In the genomic region with DNA sequence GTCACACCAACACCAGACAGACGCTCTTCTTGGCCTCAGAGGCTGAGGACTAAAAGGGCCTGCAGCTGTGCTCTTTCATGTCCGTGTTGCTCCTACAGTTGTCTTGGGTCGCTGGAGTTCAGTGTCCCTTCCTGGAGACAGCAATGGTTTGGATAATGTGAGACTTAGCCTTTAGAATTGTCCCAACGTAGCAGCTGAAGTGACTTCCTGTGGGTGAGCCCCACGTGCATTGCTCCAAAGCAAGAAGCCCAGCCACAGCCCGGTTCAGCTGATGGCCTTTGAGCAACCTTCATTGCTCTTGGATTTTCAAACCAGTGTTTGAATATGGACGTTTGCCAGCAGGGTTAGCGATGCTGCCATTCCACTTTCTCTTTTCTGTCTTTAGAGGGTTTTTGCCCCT, we compare ENCODE assay signal across 16 cellular contexts. TPM values are rescaled to one million over a fixed set of nuclear protein-coding genes. Genes with fewer than 3 reads are reported as not detected.
DNase-seq lines count a peak whose midpoint lies in the region; ATAC-seq and TF ChIP-seq lines count a peak whose summit lies in the region.
"Had no signal": no experiment of that assay in that cellular context is flagged by ENCODE, and none has a peak within 500 bp of the region (broad histone marks: within the 10 kb centered on the region; RNA-seq: fewer than 3 reads in every experiment).

No MANE protein-coding gene starts in this region.

- H4K20me1 ChIP-seq in IMR-90 (ENCODE audit: insufficient read depth, low read length) = peaks cover 31% of the 10 kb centered on the region
- H4K20me1 ChIP-seq in fibroblast of lung (ENCODE audit: control insufficient read depth, extremely low read depth, insufficient read depth, low read length) = no peaks in the 10 kb centered on the region

- H3K9me3 ChIP-seq in IMR-90 (ENCODE audit: control insufficient read depth, insufficient read depth, low read length) = no peaks in the 10 kb centered on the region
- no peaks in the 10 kb centered on the region for H3K9me3 ChIP-seq in fibroblast of lung (ENCODE audit: control insufficient read depth, insufficient read depth, low read depth, low read length)
- no peaks in the 10 kb centered on the region for H3K9me3 ChIP-seq in psoas muscle
- H3K9me3 ChIP-seq: thoracic aorta had no signal

- H2AK9ac ChIP-seq in IMR-90 (replicated peaks; ENCODE audit: low read depth, low read length, poor library complexity) = no peak overlapping the region

- peaks cover 14% of the 10 kb centered on the region for H3K9me1 ChIP-seq in IMR-90 (ENCODE audit: insufficient read depth, low read length)

- H3K56ac ChIP-seq in IMR-90 (ENCODE audit: extremely low read depth, insufficient read depth, low read length) = no peak overlapping the region

- no CpG with 5 or more reads among the region's 8 CpGs for WGBS in IMR-90 (ENCODE audit: extremely low coverage in 2 of 2, insufficient read length in 1 of 2), 2 experiments
- WGBS in psoas muscle, 3 donors = 4 to 12% (median 10%) methylated on average over 8 of the region's 8 CpGs

- TF ChIP-seq RAD21 in IMR-90 (IDR thresholded peaks at IDR 0.05; ENCODE audit: low read length) = no peak

- TF ChIP-seq POLR2A in IMR-90 (IDR thresholded peaks at IDR 0.05; ENCODE audit: low read depth, low read length) = no peak

- peak; percentile 40 for DNase-seq in DMS79 (lab: John Stamatoyannopoulos, UW)
- DNase-seq in IMR-90 = no peak
- DNase-seq in fibroblast of lung (ENCODE audit: low read depth in 2 of 2) = peak in 1 of 2 donors; percentile 40
- peak in 1 of 2 donors; percentile 60 for DNase-seq in psoas muscle
- DNase-seq in DMS153 (lab: John Stamatoyannopoulos, UW) = no peak
- DNase-seq: activated CD4-positive, CD25-positive, alpha-beta regulatory T cell treated with anti-CD3 and anti-CD28 coated beads, Interleukin-2, amount 50 U/mL, for 72 hours; activated T-cell treated with anti-CD3 and anti-CD28 coated beads, Interleukin-2, amount 50 U/mL, for 48 hours; brain microvascular endothelial cell; Calu3; NCI-H1048; retina; T-cell had no signal

- in situ Hi-C loops in IMR-90 (cut with MboI; ENCODE audit: low sequenced_read_pairs) = no loop called here

- no peak overlapping the region for H2BK15ac ChIP-seq in IMR-90 (ENCODE audit: low read depth, low read length)

- H3K79me2 ChIP-seq in fibroblast of lung (ENCODE audit: control insufficient read depth, insufficient read depth, low read length) = peaks cover 8% of the 10 kb centered on the region

- TF ChIP-seq CTCF in IMR-90 (conservative IDR thresholded peaks at IDR 0.05; ENCODE audit: low read depth, low read length) (no peak), fibroblast of lung (conservative IDR thresholded peaks at IDR 0.05 in 1 of 2, IDR thresholded peaks at IDR 0.05 in 1 of 2; ENCODE audit: low read depth in 1 of 2, low read length in 2 of 2) (no peak), psoas muscle (IDR thresholded peaks at IDR 0.05) (no peak)

- no peak overlapping the region for H4K91ac ChIP-seq in IMR-90 (ENCODE audit: insufficient read depth, low read depth, low read length)

- H3K14ac ChIP-seq in IMR-90 (replicated peaks; ENCODE audit: low read depth, low read length) = peak overlapping the region; percentile 4; the same call in 1 of the 2 replicates

- no peak overlapping the region for H3K23ac ChIP-seq in IMR-90 (ENCODE audit: low read depth, low read length)

- H3K4me3 ChIP-seq in IMR-90 (ENCODE audit: insufficient read depth, low read depth, low read length) = no peak overlapping the region
- peak overlapping the region in 1 of 4 experiments; percentile 29 for H3K4me3 ChIP-seq in fibroblast of lung (replicated peaks in 1 of 4; ENCODE audit: control extremely low read depth in 1 of 4, insufficient read depth in 1 of 4, low read depth in 3 of 4, low read length in 4 of 4)
- no peak overlapping the region for H3K4me3 ChIP-seq in psoas muscle
- H3K4me3 ChIP-seq: thoracic aorta had no signal

- H2BK5ac ChIP-seq in IMR-90 (ENCODE audit: low read depth, low read length, poor library complexity, severe bottlenecking) = no peak overlapping the region

- no peak overlapping the region for H4K8ac ChIP-seq in IMR-90 (ENCODE audit: low read depth in 2 of 2, low read length in 2 of 2)

- H3K4ac ChIP-seq in IMR-90 (ENCODE audit: low read depth, low read length) = no peak overlapping the region

- H3K18ac ChIP-seq in IMR-90 (ENCODE audit: low read depth, low read length) = no peak overlapping the region

- no peaks in the 10 kb centered on the region for H3K27me3 ChIP-seq in IMR-90 (ENCODE audit: control insufficient read depth, insufficient read depth, low read length)
- no peaks in the 10 kb centered on the region for H3K27me3 ChIP-seq in fibroblast of lung (ENCODE audit: control insufficient read depth, insufficient read depth, low read length)
- H3K27me3 ChIP-seq in psoas muscle (ENCODE audit: insufficient read depth in 3 of 3, low read length in 2 of 3) = no peaks in the 10 kb centered on the region
- H3K27me3 ChIP-seq: brain microvascular endothelial cell had no signal

- H3K36me3 ChIP-seq in IMR-90 (ENCODE audit: control insufficient read depth, insufficient read depth, low read length) = peaks cover 26% of the 10 kb centered on the region
- H3K36me3 ChIP-seq in fibroblast of lung (ENCODE audit: control insufficient read depth, insufficient read depth, low read length) = peaks cover 12% of the 10 kb centered on the region
- peaks cover 3 to 31% of the 10 kb centered on the region in 2 donors for H3K36me3 ChIP-seq in psoas muscle (ENCODE audit: insufficient read depth in 1 of 2, low read depth in 1 of 2)

- no peak overlapping the region for H4K5ac ChIP-seq in IMR-90 (ENCODE audit: low read depth, low read length)

- H3K27ac ChIP-seq in IMR-90 (ENCODE audit: insufficient read depth, low read length) = no peak overlapping the region
- no peak overlapping the region for H3K27ac ChIP-seq in fibroblast of lung (ENCODE audit: insufficient read depth, low read length)
- peak overlapping the region; percentile 66 for H3K27ac ChIP-seq in psoas muscle
- H3K27ac ChIP-seq: brain microvascular endothelial cell had no signal

- H2BK120ac ChIP-seq in IMR-90 (ENCODE audit: low read depth, low read length) = no peak overlapping the region

- H3K4me1 ChIP-seq in IMR-90 (ENCODE audit: control insufficient read depth, insufficient read depth, low read length) (peaks cover 9% of the 10 kb centered on the region; the same call in 1 of the 2 replicates), fibroblast of lung (ENCODE audit: control insufficient read depth, extremely low read depth, insufficient read depth, low read length) (no peaks in the 10 kb centered on the region), psoas muscle (peaks cover 57% of the 10 kb centered on the region)

- no peak overlapping the region for H2BK20ac ChIP-seq in IMR-90 (ENCODE audit: low read depth, low read length)

- POLR2A ChIA-PET in IMR-90 (lab: Charles Lee; ENCODE audit: unreplicated experiment) = no interaction called here

- H2AFZ ChIP-seq in IMR-90 (replicated peaks; ENCODE audit: low read length, poor library complexity) = no peak overlapping the region
- H2AFZ ChIP-seq in fibroblast of lung (ENCODE audit: low read length) = no peak overlapping the region

- H3K79me1 ChIP-seq in IMR-90 (ENCODE audit: low read depth in 1 of 2, low read length in 2 of 2) = peaks cover 10 to 53% of the 10 kb centered on the region in 2 experiments; a peak in 3 of 4 replicates

- H3K4me2 ChIP-seq in IMR-90 (ENCODE audit: low read depth, low read length) (peak overlapping the region; percentile 3; the same call in 1 of the 2 replicates), fibroblast of lung (ENCODE audit: extremely low read depth, insufficient read depth, low read length) (peak overlapping the region; percentile 53)

- intact Hi-C loops in IMR-90 (cut with micrococcal nuclease) (no loop called here), psoas muscle (cut with DNase I) (no loop called here)

- H3K9ac ChIP-seq in IMR-90 (ENCODE audit: low read depth, low read length) (no peak overlapping the region), fibroblast of lung (ENCODE audit: insufficient read depth, low read length) (no peak overlapping the region)

- BruUV-seq in IMR-90 (replicated peaks; lab: Mats Ljungman, UMichigan) = no TSS peak

- H2AK5ac ChIP-seq in IMR-90 (ENCODE audit: low read depth, low read length) = no peak overlapping the region

- CTCF ChIA-PET in IMR-90 (lab: Yijun Ruan, JAX) = interaction anchor here (0.7 to 0.9 kb wide), 3 partner anchors 9 to 317 kb away, joined by 3 to 4 read pairs (median 3); no protein-coding TSS in a partner anchor

- dilution Hi-C loops in IMR-90 (cut with HindIII; ENCODE audit: low sequenced_read_pairs, unreplicated experiment) = no loop called here

- no peak for ATAC-seq in IMR-90 (ENCODE audit: low read depth)
- ATAC-seq in psoas muscle = peak; percentile 15 to 44 (median 40)
- no peak for ATAC-seq in HG02870 (IDR thresholded peaks at IDR 0.05; ENCODE audit: unreplicated experiment)
- no peak for ATAC-seq in GM21360 (IDR thresholded peaks at IDR 0.05; ENCODE audit: unreplicated experiment)
- no peak for ATAC-seq in HG02610 (IDR thresholded peaks at IDR 0.05; ENCODE audit: unreplicated experiment)
- ATAC-seq: T-cell had no signal

TF ChIP-seq in IMR-90, 13 proteins besides CTCF, POLR2A, EP300 and RAD21 (continues in another document):
- TF ChIP-seq NFE2L2 (IDR thresholded peaks at IDR 0.05; ENCODE audit: low read depth, low read length) = no peak
- no peak for TF ChIP-seq RCOR1 (IDR thresholded peaks at IDR 0.05; ENCODE audit: insufficient replicate concordance, low read length)
- TF ChIP-seq BHLHE40 (IDR thresholded peaks at IDR 0.05; ENCODE audit: low read depth, low read length) = no peak
- TF ChIP-seq CEBPB (IDR thresholded peaks at IDR 0.05; ENCODE audit: low read depth, low read length) = no peak

RNA-seq across cellular contexts. Expression of a gene that starts 19.8 kb away (rescaled TPM):
- total RNA-seq in IMR-90 (2012; rRNA removed) (19.2 and 19.9 TPM in 2 replicates), fibroblast of lung (17.7 and 21.5 TPM in 2 replicates), psoas muscle (10 to 100 TPM; 52.9 to 78.4 (median 58.6) TPM)
- polyA plus RNA-seq in IMR-90 (2012; rRNA removed) (44.7 and 57.6 TPM in 2 replicates), fibroblast of lung (40.8 and 41.1 TPM in 2 replicates), psoas muscle (100 to 1,000 TPM in 2 of 3 donors, 10 to 100 TPM in 1; 89.6 to 159 (median 109) TPM)
- polyA plus RNA-seq in IMR-90 (2012; cell fraction: cytosol; rRNA removed) = 38.0 and 64.3 TPM in 2 replicates
- 17.1 and 33.2 TPM in 2 replicates for polyA plus RNA-seq in IMR-90 (2012; cell fraction: nucleus; rRNA removed; ENCODE audit: low replicate concordance)
- polyA plus RNA-seq in fibroblast of lung (2012) = 34.5 and 37.6 TPM in 2 replicates
- polyA minus RNA-seq in fibroblast of lung (ENCODE audit: low replicate concordance) = 46.5 and 59.2 TPM in 2 replicates

RNA-seq across cellular contexts. Expression of a gene that starts 59.0 kb away (rescaled TPM):
- total RNA-seq in IMR-90 (2012; rRNA removed) (0.56 and 0.90 TPM in 2 replicates), fibroblast of lung (3.9 and 9.2 TPM in 2 replicates), psoas muscle (10 to 100 TPM; 21.6 to 48.0 (median 24.5) TPM)
- polyA plus RNA-seq in IMR-90 (2012; rRNA removed) (4.1 and 4.3 TPM in 2 replicates), fibroblast of lung (1.8 and 5.6 TPM in 2 replicates), psoas muscle (10 to 100 TPM in 2 of 3 donors, 1 to 10 TPM in 1; 4.7 to 15.1 (median 10.5) TPM)
- polyA plus RNA-seq in IMR-90 (2012; cell fraction: cytosol; rRNA removed) = 2.2 and 5.3 TPM in 2 replicates
- 4.7 and 7.3 TPM in 2 replicates for polyA plus RNA-seq in IMR-90 (2012; cell fraction: nucleus; rRNA removed; ENCODE audit: low replicate concordance)
- 2.7 and 9.6 TPM in 2 replicates for polyA plus RNA-seq in fibroblast of lung (2012)
- polyA minus RNA-seq in fibroblast of lung (ENCODE audit: low replicate concordance) = 4.4 and 14.5 TPM in 2 replicates

Comparison
In these comparisons a context has a peak if more than half of its experiments do, and no peak if none do; other contexts are left out.
1. ATAC-seq: peak in psoas muscle (4 of 4); none in IMR-90 (single experiment), HG02870 (single experiment), GM21360 (single experiment) and HG02610 (single experiment).